Comparison of ENCODE assay signal across 1 cellular context in the genomic region with DNA sequence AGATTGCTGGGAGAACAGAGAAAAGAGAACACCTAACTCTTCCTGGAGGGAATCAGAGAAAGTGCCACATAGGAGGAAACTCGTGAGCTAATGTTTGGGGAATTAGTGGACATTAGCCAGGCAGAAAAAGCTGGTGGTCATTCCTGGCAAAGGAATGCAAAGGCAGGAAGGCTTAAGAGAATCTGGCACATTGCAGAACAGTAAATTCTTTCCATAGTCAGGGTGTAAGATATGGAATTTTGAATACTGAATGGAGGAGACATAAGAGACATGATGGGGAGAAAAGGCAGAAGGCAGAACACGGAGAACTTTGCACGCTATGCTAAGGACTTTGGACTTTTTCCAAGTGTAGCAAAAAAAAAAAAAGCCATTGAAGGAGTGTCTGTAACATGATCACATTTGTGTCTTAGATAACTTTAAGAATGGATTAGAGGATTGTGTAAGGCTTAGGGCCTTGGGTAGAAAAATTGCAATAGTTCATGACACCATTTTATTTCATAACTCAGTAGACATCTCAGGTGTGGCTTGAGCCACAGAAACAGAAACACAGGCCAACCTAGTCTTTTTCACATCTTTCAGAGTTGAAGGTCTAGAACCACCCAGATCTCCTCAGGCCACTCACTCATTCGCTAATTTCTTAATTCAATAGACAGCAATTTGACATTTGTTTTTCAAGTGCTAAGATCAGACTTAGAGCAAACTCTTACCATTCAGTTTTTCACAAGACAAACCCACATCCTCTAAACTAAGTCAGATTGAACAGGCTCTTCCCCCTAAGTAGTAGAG.
TF ChIP-seq lines count a peak whose summit lies in the region.

No MANE protein-coding gene starts in this region.

TF ChIP-seq in SK-N-SH, 30 proteins besides CTCF, POLR2A, EP300 and RAD21 (continued from another document):
- TF ChIP-seq, protein P1, sequence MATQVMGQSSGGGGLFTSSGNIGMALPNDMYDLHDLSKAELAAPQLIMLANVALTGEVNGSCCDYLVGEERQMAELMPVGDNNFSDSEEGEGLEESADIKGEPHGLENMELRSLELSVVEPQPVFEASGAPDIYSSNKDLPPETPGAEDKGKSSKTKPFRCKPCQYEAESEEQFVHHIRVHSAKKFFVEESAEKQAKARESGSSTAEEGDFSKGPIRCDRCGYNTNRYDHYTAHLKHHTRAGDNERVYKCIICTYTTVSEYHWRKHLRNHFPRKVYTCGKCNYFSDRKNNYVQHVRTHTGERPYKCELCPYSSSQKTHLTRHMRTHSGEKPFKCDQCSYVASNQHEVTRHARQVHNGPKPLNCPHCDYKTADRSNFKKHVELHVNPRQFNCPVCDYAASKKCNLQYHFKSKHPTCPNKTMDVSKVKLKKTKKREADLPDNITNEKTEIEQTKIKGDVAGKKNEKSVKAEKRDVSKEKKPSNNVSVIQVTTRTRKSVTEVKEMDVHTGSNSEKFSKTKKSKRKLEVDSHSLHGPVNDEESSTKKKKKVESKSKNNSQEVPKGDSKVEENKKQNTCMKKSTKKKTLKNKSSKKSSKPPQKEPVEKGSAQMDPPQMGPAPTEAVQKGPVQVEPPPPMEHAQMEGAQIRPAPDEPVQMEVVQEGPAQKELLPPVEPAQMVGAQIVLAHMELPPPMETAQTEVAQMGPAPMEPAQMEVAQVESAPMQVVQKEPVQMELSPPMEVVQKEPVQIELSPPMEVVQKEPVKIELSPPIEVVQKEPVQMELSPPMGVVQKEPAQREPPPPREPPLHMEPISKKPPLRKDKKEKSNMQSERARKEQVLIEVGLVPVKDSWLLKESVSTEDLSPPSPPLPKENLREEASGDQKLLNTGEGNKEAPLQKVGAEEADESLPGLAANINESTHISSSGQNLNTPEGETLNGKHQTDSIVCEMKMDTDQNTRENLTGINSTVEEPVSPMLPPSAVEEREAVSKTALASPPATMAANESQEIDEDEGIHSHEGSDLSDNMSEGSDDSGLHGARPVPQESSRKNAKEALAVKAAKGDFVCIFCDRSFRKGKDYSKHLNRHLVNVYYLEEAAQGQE (IDR thresholded peaks at IDR 0.05; ENCODE audit: low read depth, low read length), result 0 out of 2 replicates have a peak, but pooled peaks have one; percentile 52
- TF ChIP-seq CHD2 (IDR thresholded peaks at IDR 0.05; ENCODE audit: low read length, partially characterized antibody) (no peak), RXRA (IDR thresholded peaks at IDR 0.05; ENCODE audit: borderline replicate concordance, low read depth) (peak; percentile 42; the same call in 1 of the 2 replicates), ELF1 (IDR thresholded peaks at IDR 0.05) (peak; percentile 48), PBX3 (IDR thresholded peaks at IDR 0.05) (peak; percentile 89), NRF1 (IDR thresholded peaks at IDR 0.05; ENCODE audit: low read depth, low read length) (no peak), TAF1 (IDR thresholded peaks at IDR 0.05; ENCODE audit: borderline replicate concordance, low read depth, low read length) (peak; percentile 35; the same call in 1 of the 2 replicates), NFIC (IDR thresholded peaks at IDR 0.05; ENCODE audit: borderline replicate concordance) (peak; percentile 93), POLR2AphosphoS5 (IDR thresholded peaks at IDR 0.05; ENCODE audit: low read depth, low read length) (peak; percentile 70; the same call in 1 of the 2 replicates), GABPA (IDR thresholded peaks at IDR 0.05; ENCODE audit: low read depth) (peak; percentile 36; the same call in 1 of the 2 replicates), FOSL2 (IDR thresholded peaks at IDR 0.05; ENCODE audit: borderline replicate concordance, low read depth) (peak; percentile 65; the same call in 1 of the 2 replicates)
- TF ChIP-seq, protein P2, sequence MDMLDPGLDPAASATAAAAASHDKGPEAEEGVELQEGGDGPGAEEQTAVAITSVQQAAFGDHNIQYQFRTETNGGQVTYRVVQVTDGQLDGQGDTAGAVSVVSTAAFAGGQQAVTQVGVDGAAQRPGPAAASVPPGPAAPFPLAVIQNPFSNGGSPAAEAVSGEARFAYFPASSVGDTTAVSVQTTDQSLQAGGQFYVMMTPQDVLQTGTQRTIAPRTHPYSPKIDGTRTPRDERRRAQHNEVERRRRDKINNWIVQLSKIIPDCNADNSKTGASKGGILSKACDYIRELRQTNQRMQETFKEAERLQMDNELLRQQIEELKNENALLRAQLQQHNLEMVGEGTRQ (IDR thresholded peaks at IDR 0.05; ENCODE audit: borderline replicate concordance, low read depth, low read length), result no peak
- TF ChIP-seq, protein P3, sequence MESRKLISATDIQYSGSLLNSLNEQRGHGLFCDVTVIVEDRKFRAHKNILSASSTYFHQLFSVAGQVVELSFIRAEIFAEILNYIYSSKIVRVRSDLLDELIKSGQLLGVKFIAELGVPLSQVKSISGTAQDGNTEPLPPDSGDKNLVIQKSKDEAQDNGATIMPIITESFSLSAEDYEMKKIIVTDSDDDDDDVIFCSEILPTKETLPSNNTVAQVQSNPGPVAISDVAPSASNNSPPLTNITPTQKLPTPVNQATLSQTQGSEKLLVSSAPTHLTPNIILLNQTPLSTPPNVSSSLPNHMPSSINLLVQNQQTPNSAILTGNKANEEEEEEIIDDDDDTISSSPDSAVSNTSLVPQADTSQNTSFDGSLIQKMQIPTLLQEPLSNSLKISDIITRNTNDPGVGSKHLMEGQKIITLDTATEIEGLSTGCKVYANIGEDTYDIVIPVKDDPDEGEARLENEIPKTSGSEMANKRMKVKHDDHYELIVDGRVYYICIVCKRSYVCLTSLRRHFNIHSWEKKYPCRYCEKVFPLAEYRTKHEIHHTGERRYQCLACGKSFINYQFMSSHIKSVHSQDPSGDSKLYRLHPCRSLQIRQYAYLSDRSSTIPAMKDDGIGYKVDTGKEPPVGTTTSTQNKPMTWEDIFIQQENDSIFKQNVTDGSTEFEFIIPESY (IDR thresholded peaks at IDR 0.05; ENCODE audit: borderline replicate concordance, low read depth), result peak; percentile 35; the same call in 1 of the 2 replicates
- TF ChIP-seq, protein P4, sequence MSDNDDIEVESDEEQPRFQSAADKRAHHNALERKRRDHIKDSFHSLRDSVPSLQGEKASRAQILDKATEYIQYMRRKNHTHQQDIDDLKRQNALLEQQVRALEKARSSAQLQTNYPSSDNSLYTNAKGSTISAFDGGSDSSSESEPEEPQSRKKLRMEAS (IDR thresholded peaks at IDR 0.05; ENCODE audit: low read depth), result peak; percentile 65; the same call in 1 of the 2 replicates
